10 cellular contexts compared by ENCODE assay signal in genomic region chr2:48328159-48328816, GRCh38. TPM values are rescaled to one million over a fixed set of nuclear protein-coding genes. Genes with fewer than 3 reads are reported as not detected.
DNase-seq lines count a peak whose midpoint lies in the region; ATAC-seq and TF ChIP-seq lines count a peak whose summit lies in the region.
"Had no signal": no experiment of that assay in that cellular context is flagged by ENCODE, and none has a peak within 500 bp of the region (broad histone marks: within the 10 kb centered on the region; RNA-seq: fewer than 3 reads in every experiment).

No MANE protein-coding gene starts in this region.

- no peak overlapping the region for H3K9ac ChIP-seq in mammary epithelial cell (ENCODE audit: insufficient read depth, low read length)

- intact Hi-C loops in adrenal gland (cut with DNase I) (no loop called here), mammary epithelial cell (cut with micrococcal nuclease) (no loop called here)

- no peaks in the 10 kb centered on the region for H3K27me3 ChIP-seq in adrenal gland
- no peaks in the 10 kb centered on the region for H3K27me3 ChIP-seq in mammary epithelial cell (ENCODE audit: insufficient read depth, low read length)

- H3K79me2 ChIP-seq in mammary epithelial cell (ENCODE audit: insufficient read depth, low read length), result peaks cover 92% of the 10 kb centered on the region

- H3K36me3 ChIP-seq in adrenal gland (replicated peaks in 1 of 2) (no peaks in the 10 kb centered on the region), mammary epithelial cell (ENCODE audit: insufficient read depth, low read length) (no peaks in the 10 kb centered on the region)

- in situ Hi-C loops in G401 (cut with HindIII; ENCODE audit: low sequenced_read_pairs), result no loop called here
- in situ Hi-C loops in mammary epithelial cell (cut with MboI; ENCODE audit: low sequenced_read_pairs in 2 of 2), result no loop called here

- BruUV-seq in mammary epithelial cell (replicated peaks; lab: Mats Ljungman, UMichigan), result no TSS peak

- no peaks in the 10 kb centered on the region for H3K9me3 ChIP-seq in adrenal gland (replicated peaks in 1 of 3)
- no peaks in the 10 kb centered on the region for H3K9me3 ChIP-seq in mammary epithelial cell (replicated peaks; ENCODE audit: insufficient read depth, low read length)

- ATAC-seq in GM19452 (IDR thresholded peaks at IDR 0.05; ENCODE audit: unreplicated experiment) (peak; percentile 81), HG03159 (IDR thresholded peaks at IDR 0.05; ENCODE audit: unreplicated experiment) (peak; percentile 61)

- H3K4me3 ChIP-seq in adrenal gland (no peak overlapping the region), mammary epithelial cell (replicated peaks in 1 of 3; ENCODE audit: insufficient read depth in 1 of 3, low read depth in 2 of 3, low read length in 3 of 3) (no peak overlapping the region)

- H2AFZ ChIP-seq in mammary epithelial cell (ENCODE audit: low read depth, low read length), result no peak overlapping the region

- CTCF ChIA-PET in mammary epithelial cell (lab: Charles Lee; ENCODE audit: low non-redundant PET), result no interaction called here

- H3K4me1 ChIP-seq in adrenal gland (replicated peaks in 1 of 2), result peaks cover 0 to 24% of the 10 kb centered on the region in 2 donors
- H3K4me1 ChIP-seq in mammary epithelial cell (ENCODE audit: insufficient read depth, low read length), result no peaks in the 10 kb centered on the region

- no peak for TF ChIP-seq CTCF in adrenal gland (IDR thresholded peaks at IDR 0.05)
- no peak for TF ChIP-seq CTCF in mammary epithelial cell (conservative IDR thresholded peaks at IDR 0.05 in 1 of 2, IDR thresholded peaks at IDR 0.05 in 1 of 2; ENCODE audit: extremely low read depth in 1 of 2, insufficient read depth in 1 of 2, low read depth in 1 of 2, low read length in 2 of 2)

- 63 to 91% (median 73%) methylated on average over 3 of the region's 3 CpGs for WGBS in adrenal gland, 4 donors
- WGBS in mammary epithelial cell (ENCODE audit: low coverage, missing lambda C conversion rate), result 88% methylated on average over 3 of the region's 3 CpGs

- dilution Hi-C loops in mammary epithelial cell (cut with HindIII; ENCODE audit: low sequenced_read_pairs), result no loop called here

- DNase-seq in G401 (ENCODE audit: low spot score) (peak; percentile 64), adrenal gland (no peak), T-helper 1 cell (no peak), GM19240 (ENCODE audit: insufficient read length, low spot score) (no peak), mammary epithelial cell (no peak)
- DNase-seq: H9, small intestine had no signal

- peak overlapping the region; percentile 76 for H3K27ac ChIP-seq in cingulate gyrus (ENCODE audit: low read depth, low read length)
- H3K27ac ChIP-seq in adrenal gland, result no peak overlapping the region
- no peak overlapping the region for H3K27ac ChIP-seq in mammary epithelial cell (ENCODE audit: insufficient read depth, low read depth, low read length)

- H3K4me2 ChIP-seq in mammary epithelial cell (ENCODE audit: insufficient read depth, low read depth, low read length), result no peak overlapping the region

- TF ChIP-seq POLR2A in adrenal gland (IDR thresholded peaks at IDR 0.05), result no peak

- H4K20me1 ChIP-seq in mammary epithelial cell (ENCODE audit: insufficient read depth, low read length), result no peaks in the 10 kb centered on the region

RNA-seq across cellular contexts. Expression of gene FOXN2, which starts 13.8 kb away (rescaled TPM):
- total RNA-seq in G401 (2014; rRNA removed; shearing (Covaris generic)), result 22.5 and 52.8 TPM in 2 replicates
- total RNA-seq in adrenal gland, result 10 to 100 TPM; 10.1 to 35.9 (median 19.0) TPM
- 10 to 100 TPM in 1 of 3 donors, 1 to 10 TPM in 2; 2.3 to 11.2 (median 2.7) TPM for polyA plus RNA-seq in adrenal gland
- 10 to 100 TPM; 33.4 to 43.3 TPM for total RNA-seq in mammary epithelial cell
- polyA plus RNA-seq in mammary epithelial cell, result 13.6 TPM
- 57.5 TPM for polyA minus RNA-seq in mammary epithelial cell
